Comparison of ENCODE assay signal across 8 cellular contexts in the genomic region with DNA sequence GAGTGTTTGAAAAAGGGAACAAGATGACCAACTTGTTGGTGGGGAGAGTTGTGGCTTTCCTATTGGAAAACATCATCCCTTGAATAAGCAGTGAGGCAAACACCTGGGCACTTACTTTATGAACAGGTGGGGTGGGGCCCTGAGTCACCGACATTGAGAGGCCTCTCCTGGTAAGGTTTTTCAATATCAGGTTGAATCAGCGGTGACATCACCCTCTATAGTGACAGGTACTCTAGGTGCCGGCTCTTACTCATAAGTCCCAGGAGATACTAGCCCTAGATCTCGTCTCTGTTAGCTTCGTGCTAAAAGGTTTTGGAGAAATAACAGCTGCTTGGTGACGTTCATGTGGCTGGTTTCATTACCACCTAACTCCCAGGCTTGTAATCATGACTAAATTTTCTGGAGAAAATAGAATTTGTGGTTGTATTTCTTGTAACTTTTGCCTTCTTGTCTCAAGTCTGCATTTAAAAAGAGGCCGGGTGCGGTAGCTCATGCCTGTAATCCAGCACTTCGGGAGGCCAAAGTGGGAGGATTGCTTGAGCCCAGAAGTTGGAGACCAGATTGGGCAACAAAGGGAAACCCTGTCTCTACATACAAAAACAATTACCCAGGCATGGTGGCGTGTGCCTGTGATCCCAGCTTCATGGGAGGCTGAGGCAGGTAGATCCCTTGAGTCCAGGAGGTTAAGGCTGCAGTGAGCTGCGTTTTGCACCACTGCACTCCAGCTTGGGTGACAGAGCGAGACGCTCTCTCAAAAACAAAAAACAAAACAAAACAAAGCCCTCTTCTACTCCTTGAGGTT. TPM values are rescaled to one million over a fixed set of nuclear protein-coding genes. Genes with fewer than 3 reads are reported as not detected.
DNase-seq lines count a peak whose midpoint lies in the region; ATAC-seq and TF ChIP-seq lines count a peak whose summit lies in the region.

No MANE protein-coding gene starts in this region.

- H3K9me3 ChIP-seq in RWPE2 (ENCODE audit: severe bottlenecking): no peaks in the 10 kb centered on the region
- no peaks in the 10 kb centered on the region for H3K9me3 ChIP-seq in endodermal cell (ENCODE audit: control insufficient read depth, low read length)

- peak; percentile 73 for DNase-seq in stimulated activated naive CD4-positive, alpha-beta T cell treated with Interleukin-2 at 50 U/mL for 16 hours (lab: John Stamatoyannopoulos, UW)
- DNase-seq in stimulated activated naive CD4-positive, alpha-beta T cell (lab: John Stamatoyannopoulos, UW): no peak
- peak; percentile 99 for DNase-seq in RWPE2 (ENCODE audit: low spot score)
- no peak for DNase-seq in endodermal cell
- peak; percentile 37 for DNase-seq in stimulated activated CD8-positive, alpha-beta memory T cell treated with anti-CD3 and anti-CD28 coated beads, Interleukin-4, amount 100 ng/mL, for 24 hours (ENCODE audit: low read depth)
- no peak for DNase-seq in coronary artery (ENCODE audit: low spot score)
- no peak for DNase-seq in T-helper 9 cell

- H3K36me3 Mint-ChIP-seq in endodermal cell (ENCODE audit: low read depth): peaks cover 13% of the 10 kb centered on the region

- H3K4me3 ChIP-seq in RWPE2 (ENCODE audit: severe bottlenecking): no peak overlapping the region
- no peak overlapping the region for H3K4me3 ChIP-seq in endodermal cell (ENCODE audit: low read length)
- H3K4me3 ChIP-seq in coronary artery: no peak overlapping the region

- H3K4me3 Mint-ChIP-seq in endodermal cell: no peak overlapping the region

- WGBS in endodermal cell (ENCODE audit: insufficient coverage in 1 of 2, insufficient read length in 1 of 2), 2 experiments: 77 to 90% methylated on average over 9 to 13 of the region's 13 CpGs

- TF ChIP-seq CTCF in RWPE2 (IDR thresholded peaks at IDR 0.05; ENCODE audit: poor library complexity, severe bottlenecking) (no peak), endodermal cell (conservative IDR thresholded peaks at IDR 0.05) (no peak), coronary artery (IDR thresholded peaks at IDR 0.05) (no peak)

- H3K4me1 Mint-ChIP-seq in endodermal cell: peaks cover 15% of the 10 kb centered on the region

- peaks cover 44% of the 10 kb centered on the region for H3K36me3 ChIP-seq in RWPE2 (ENCODE audit: low read depth)
- H3K36me3 ChIP-seq in endodermal cell (ENCODE audit: control insufficient read depth, insufficient read depth, low read length): no peaks in the 10 kb centered on the region

- no peaks in the 10 kb centered on the region for H3K27me3 ChIP-seq in RWPE2 (ENCODE audit: insufficient read depth, poor library complexity, severe bottlenecking)
- H3K27me3 ChIP-seq in endodermal cell (ENCODE audit: control insufficient read depth, insufficient read depth, low read length, poor library complexity, severe bottlenecking): no peaks in the 10 kb centered on the region

- peak overlapping the region; percentile 99 for H3K27ac ChIP-seq in RWPE2 (ENCODE audit: poor library complexity, severe bottlenecking)
- H3K27ac ChIP-seq in endodermal cell (ENCODE audit: low read depth, low read length): no peak overlapping the region
- no peak overlapping the region for H3K27ac ChIP-seq in coronary artery

- ATAC-seq in HG03108 (IDR thresholded peaks at IDR 0.05; ENCODE audit: unreplicated experiment) (peak; percentile 65), RWPE2 (ENCODE audit: low read depth) (peak; percentile 72)

- H3K9ac ChIP-seq in endodermal cell (ENCODE audit: extremely low read depth, low read length, poor library complexity, severe bottlenecking): no peak overlapping the region

- peak overlapping the region; percentile 68 for H3K27ac Mint-ChIP-seq in endodermal cell

- H3K27me3 Mint-ChIP-seq in endodermal cell (ENCODE audit: insufficient read depth): no peaks in the 10 kb centered on the region

- no peaks in the 10 kb centered on the region for H3K9me3 Mint-ChIP-seq in endodermal cell

- H3K4me1 ChIP-seq in RWPE2 (ENCODE audit: insufficient read depth, poor library complexity, severe bottlenecking) (peaks cover 73% of the 10 kb centered on the region), endodermal cell (ENCODE audit: control insufficient read depth, insufficient read depth, low read length) (peaks cover 6% of the 10 kb centered on the region)

RNA-seq across cellular contexts. Expression of gene CDH1, which starts 19.4 kb away (rescaled TPM):
- total RNA-seq in endodermal cell: 100 to 1,000 TPM; 118 to 123 TPM
- polyA plus RNA-seq in endodermal cell (2013, experiment 1 of 2): 10.8 TPM
- polyA plus RNA-seq in endodermal cell (2013, experiment 2 of 2): 4.7 TPM

Comparison
In these comparisons a context has a peak if more than half of its experiments do, and no peak if none do; other contexts are left out.
1. DNase-seq: peak in stimulated activated naive CD4-positive, alpha-beta T cell treated with Interleukin-2 at 50 U/mL for 16 hours (single experiment), RWPE2 (single experiment) and stimulated activated CD8-positive, alpha-beta memory T cell treated with anti-CD3 and anti-CD28 coated beads, Interleukin-4, amount 100 ng/mL, for 24 hours (single experiment); none in stimulated activated naive CD4-positive, alpha-beta T cell (0 of 6), endodermal cell (single experiment), coronary artery (single experiment) and T-helper 9 cell (single experiment).